Comparison of ENCODE assay signal across 6 cellular contexts in genomic region chr1:153968000-153968363, GRCh38. TPM values are rescaled to one million over a fixed set of nuclear protein-coding genes. Genes with fewer than 3 reads are reported as not detected.
DNase-seq lines count a peak whose midpoint lies in the region; ATAC-seq and TF ChIP-seq lines count a peak whose summit lies in the region.

No MANE protein-coding gene starts in this region.

- peaks cover 15% of the 10 kb centered on the region for H3K36me3 Mint-ChIP-seq in activated T-helper 17 cell treated with anti-CD3 and anti-CD28 coated beads, Interleukin-2, amount 50 U/mL, for 72 hours (ENCODE audit: low read depth)
- no peaks in the 10 kb centered on the region for H3K36me3 Mint-ChIP-seq in mesothelial cell of epicardium

- no peak for TF ChIP-seq POLR2A in HCT116 (IDR thresholded peaks at IDR 0.05; ENCODE audit: borderline replicate concordance, extremely low read depth, insufficient read depth, insufficient read length)

- H3K9me2 ChIP-seq in HCT116 (ENCODE audit: insufficient read depth), result no peaks in the 10 kb centered on the region

- no peaks in the 10 kb centered on the region for H4K20me1 ChIP-seq in HCT116 (ENCODE audit: insufficient read depth)

- no peak for TF ChIP-seq CTCF in HCT116 (IDR thresholded peaks at IDR 0.05 in 2 of 3, conservative IDR thresholded peaks at IDR 0.05 in 1 of 3; ENCODE audit: borderline replicate concordance in 1 of 3, insufficient read depth in 1 of 3, low read depth in 2 of 3, low read length in 2 of 3)
- no peak for TF ChIP-seq CTCF in mesothelial cell of epicardium (IDR thresholded peaks at IDR 0.05; ENCODE audit: unreplicated experiment)

- H2AFZ ChIP-seq in HCT116 (ENCODE audit: low read depth, low read length, poor library complexity, severe bottlenecking), result peak overlapping the region; percentile 74

- peaks cover 18 to 44% of the 10 kb centered on the region in 2 experiments for H3K4me1 ChIP-seq in HCT116 (ENCODE audit: control insufficient read depth in 1 of 2, insufficient read depth in 2 of 2, low read length in 2 of 2)

- BruUV-seq in HCT116 (replicated peaks; lab: Mats Ljungman, UMichigan), result no TSS peak

- no peaks in the 10 kb centered on the region for H3K27me3 ChIP-seq in HCT116 (ENCODE audit: insufficient read depth, low read length)

- no peaks in the 10 kb centered on the region for H3K9me3 Mint-ChIP-seq in activated T-helper 17 cell treated with anti-CD3 and anti-CD28 coated beads, Interleukin-2, amount 50 U/mL, for 72 hours
- H3K9me3 Mint-ChIP-seq in mesothelial cell of epicardium, result no peaks in the 10 kb centered on the region

- peak overlapping the region; percentile 97 for H3K4me2 ChIP-seq in HCT116 (ENCODE audit: low read length)

- H3K79me2 ChIP-seq in HCT116 (ENCODE audit: insufficient read depth, low read length), result peaks cover 10% of the 10 kb centered on the region

- peak overlapping the region; percentile 90 for H3K27ac ChIP-seq in HCT116 (ENCODE audit: low read depth, low read length)

- peaks cover 24% of the 10 kb centered on the region for H3K4me1 Mint-ChIP-seq in activated T-helper 17 cell treated with anti-CD3 and anti-CD28 coated beads, Interleukin-2, amount 50 U/mL, for 72 hours
- H3K4me1 Mint-ChIP-seq in mesothelial cell of epicardium, result peaks cover 34% of the 10 kb centered on the region

- POLR2A ChIA-PET in HCT116 (lab: Charles Lee), result interaction anchor here (1.2 to 3.3 kb wide), 10 partner anchors 9 to 355 kb away, joined by 3 to 38 read pairs (median 6); partner anchors contain the start of genes CHTOP, CRTC2, DENND4B and JTB

- ATAC-seq in HCT116 (0 out of 2 replicates have a peak, but pooled peaks have one; percentile 7), HG03457 (IDR thresholded peaks at IDR 0.05; ENCODE audit: unreplicated experiment) (no peak), HG03442 (IDR thresholded peaks at IDR 0.05; ENCODE audit: unreplicated experiment) (no peak)
- ATAC-seq in activated T-helper 17 cell treated with anti-CD3 and anti-CD28 coated beads, Interleukin-2, amount 50 U/mL, for 72 hours (replicated peaks), result no peak

- intact Hi-C loops in HCT116 (cut with micrococcal nuclease), result loop anchor here (5.0 kb wide), 1 partner anchor 171 kb away; no protein-coding TSS in a partner anchor

- TF ChIP-seq RAD21 in HCT116 (IDR thresholded peaks at IDR 0.05; ENCODE audit: low read depth), result no peak

- H3K36me3 ChIP-seq in HCT116 (ENCODE audit: control insufficient read depth in 1 of 2, insufficient read depth in 2 of 2, low read length in 2 of 2), result no peaks in the 10 kb centered on the region

- H3K9ac ChIP-seq in HCT116 (ENCODE audit: low read length), result peak overlapping the region; percentile 94

- peak overlapping the region; percentile 68 to 79 for H3K4me3 ChIP-seq in HCT116 (replicated peaks in 1 of 2; ENCODE audit: low read depth in 1 of 2, low read length in 2 of 2)

- DNase-seq in HCT116 (ENCODE audit: low read depth, low spot score), result no peak
- DNase-seq in mesothelial cell of epicardium (ENCODE audit: low spot score in 2 of 2, unreplicated experiment in 2 of 2), result peak in 1 of 2 experiments; percentile 62
- DNase-seq in NCI-H82 treated with DMSO at 0.1 percent for 48 hours (lab: John Stamatoyannopoulos, UW; ENCODE audit: unreplicated experiment), result no peak

- CTCF ChIA-PET in HCT116 (lab: Charles Lee), result interaction anchor here (1.1 to 2.5 kb wide), 7 partner anchors 9 to 169 kb away, joined by 4 to 14 read pairs (median 7); partner anchors contain the start of genes CRTC2, DENND4B, GATAD2B and JTB

- H3K27ac Mint-ChIP-seq in activated T-helper 17 cell treated with anti-CD3 and anti-CD28 coated beads, Interleukin-2, amount 50 U/mL, for 72 hours, result peak overlapping the region; percentile 94
- peak overlapping the region; percentile 98 for H3K27ac Mint-ChIP-seq in mesothelial cell of epicardium

- RAD21 ChIA-PET in HCT116 (lab: Charles Lee; ENCODE audit: low non-redundant PET in 1 of 2, low total read pairs in 2 of 2, uncharacterized antibody in 2 of 2, unreplicated experiment in 2 of 2), result interaction anchor here in 1 of 2 experiments (1.1 kb wide), 1 partner anchor 9 kb away, joined by 3 read pairs; no protein-coding TSS in a partner anchor

- H3K9me3 ChIP-seq in HCT116 (ENCODE audit: control insufficient read depth in 1 of 2, insufficient read depth in 1 of 2, low read depth in 1 of 2, low read length in 2 of 2), result no peaks in the 10 kb centered on the region

- peak overlapping the region; percentile 99 for H3K4me3 Mint-ChIP-seq in activated T-helper 17 cell treated with anti-CD3 and anti-CD28 coated beads, Interleukin-2, amount 50 U/mL, for 72 hours
- peak overlapping the region; percentile 95 for H3K4me3 Mint-ChIP-seq in mesothelial cell of epicardium

- no peaks in the 10 kb centered on the region for H3K27me3 Mint-ChIP-seq in activated T-helper 17 cell treated with anti-CD3 and anti-CD28 coated beads, Interleukin-2, amount 50 U/mL, for 72 hours
- no peaks in the 10 kb centered on the region for H3K27me3 Mint-ChIP-seq in mesothelial cell of epicardium (ENCODE audit: low read depth)

TF ChIP-seq in HCT116, 20 proteins besides CTCF, POLR2A, EP300 and RAD21 (continues in another document):
- TF ChIP-seq POLR2AphosphoS5 (IDR thresholded peaks at IDR 0.05; ENCODE audit: low read depth, low read length), result no peak
- TF ChIP-seq ZBTB33 (IDR thresholded peaks at IDR 0.05; ENCODE audit: extremely low read depth, insufficient replicate concordance, low read length), result no peak
- TF ChIP-seq EZH2phosphoT487 (IDR thresholded peaks at IDR 0.05; ENCODE audit: borderline replicate concordance), result no peak
- TF ChIP-seq YY1 (IDR thresholded peaks at IDR 0.05; ENCODE audit: extremely low read depth, insufficient replicate concordance, low read depth, low read length), result no peak
- no peak for TF ChIP-seq ATF3 (IDR thresholded peaks at IDR 0.05)
- no peak for TF ChIP-seq TCF7L2 (IDR thresholded peaks at IDR 0.05; ENCODE audit: borderline replicate concordance, extremely low read depth, insufficient read depth, insufficient read length)
- no peak for TF ChIP-seq JUND (IDR thresholded peaks at IDR 0.05)
- TF ChIP-seq SP1 (IDR thresholded peaks at IDR 0.05; ENCODE audit: low read depth), result no peak
- TF ChIP-seq ZFX (IDR thresholded peaks at IDR 0.05), result no peak
- no peak for TF ChIP-seq ELF1 (IDR thresholded peaks at IDR 0.05; ENCODE audit: borderline replicate concordance, low read depth)
- TF ChIP-seq, protein P1, sequence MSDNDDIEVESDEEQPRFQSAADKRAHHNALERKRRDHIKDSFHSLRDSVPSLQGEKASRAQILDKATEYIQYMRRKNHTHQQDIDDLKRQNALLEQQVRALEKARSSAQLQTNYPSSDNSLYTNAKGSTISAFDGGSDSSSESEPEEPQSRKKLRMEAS (IDR thresholded peaks at IDR 0.05), result no peak

RNA-seq across cellular contexts. Expression of gene CREB3L4, which starts 0.3 kb away (rescaled TPM):
- total RNA-seq in HCT116 (2021; ENCODE audit: unreplicated experiment) (15.3 TPM), mesothelial cell of epicardium (29.9 to 33.1 TPM (median 31.1 TPM) in 3 replicates)
- 17.8 and 19.1 TPM in 2 replicates for polyA plus RNA-seq in HCT116 (2012)
- total RNA-seq in activated T-helper 17 cell treated with anti-CD3 and anti-CD28 coated beads, Interleukin-2, amount 50 U/mL, for 72 hours, result 1 to 10 TPM; 7.4 to 9.3 TPM

RNA-seq across cellular contexts. Expression of gene SLC39A1, which starts 4.6 kb away (rescaled TPM):
- 51.5 TPM for total RNA-seq in HCT116 (2021; ENCODE audit: unreplicated experiment)
- polyA plus RNA-seq in HCT116 (2012), result 52.2 and 57.3 TPM in 2 replicates
- total RNA-seq in activated T-helper 17 cell treated with anti-CD3 and anti-CD28 coated beads, Interleukin-2, amount 50 U/mL, for 72 hours, result 100 to 1,000 TPM; 109 to 117 TPM
- 73.3 to 76.3 TPM (median 73.9 TPM) in 3 replicates for total RNA-seq in mesothelial cell of epicardium

RNA-seq across cellular contexts. Expression of gene JTB, which starts 9.5 kb away (rescaled TPM):
- total RNA-seq in HCT116 (2021; ENCODE audit: unreplicated experiment) (123 TPM), mesothelial cell of epicardium (67.6 to 74.1 TPM (median 72.1 TPM) in 3 replicates)
- 99.5 and 119 TPM in 2 replicates for polyA plus RNA-seq in HCT116 (2012)
- 100 to 1,000 TPM in 1 of 2 donors, 10 to 100 TPM in 1; 89.7 to 167 TPM for total RNA-seq in activated T-helper 17 cell treated with anti-CD3 and anti-CD28 coated beads, Interleukin-2, amount 50 U/mL, for 72 hours

RNA-seq across cellular contexts. Expression of gene CRTC2, which starts 9.6 kb away (rescaled TPM):
- 33.8 TPM for total RNA-seq in HCT116 (2021; ENCODE audit: unreplicated experiment)
- polyA plus RNA-seq in HCT116 (2012), result 36.1 TPM in 2 replicates
- total RNA-seq in activated T-helper 17 cell treated with anti-CD3 and anti-CD28 coated beads, Interleukin-2, amount 50 U/mL, for 72 hours, result 100 to 1,000 TPM in 1 of 2 donors, 10 to 100 TPM in 1; 84.9 to 131 TPM
- 45.5 to 47.1 TPM (median 45.9 TPM) in 3 replicates for total RNA-seq in mesothelial cell of epicardium

RNA-seq across cellular contexts. Expression of gene RAB13, which starts 18.2 kb away (rescaled TPM):
- total RNA-seq in HCT116 (2021; ENCODE audit: unreplicated experiment) (93.6 TPM), mesothelial cell of epicardium (87.7 to 92.0 TPM (median 90.2 TPM) in 3 replicates)
- 86.0 and 107 TPM in 2 replicates for polyA plus RNA-seq in HCT116 (2012)
- total RNA-seq in activated T-helper 17 cell treated with anti-CD3 and anti-CD28 coated beads, Interleukin-2, amount 50 U/mL, for 72 hours, result under 1 TPM; 0.66 to 0.91 TPM
